ENCODE assay signal across 21 cellular contexts in the genomic region with DNA sequence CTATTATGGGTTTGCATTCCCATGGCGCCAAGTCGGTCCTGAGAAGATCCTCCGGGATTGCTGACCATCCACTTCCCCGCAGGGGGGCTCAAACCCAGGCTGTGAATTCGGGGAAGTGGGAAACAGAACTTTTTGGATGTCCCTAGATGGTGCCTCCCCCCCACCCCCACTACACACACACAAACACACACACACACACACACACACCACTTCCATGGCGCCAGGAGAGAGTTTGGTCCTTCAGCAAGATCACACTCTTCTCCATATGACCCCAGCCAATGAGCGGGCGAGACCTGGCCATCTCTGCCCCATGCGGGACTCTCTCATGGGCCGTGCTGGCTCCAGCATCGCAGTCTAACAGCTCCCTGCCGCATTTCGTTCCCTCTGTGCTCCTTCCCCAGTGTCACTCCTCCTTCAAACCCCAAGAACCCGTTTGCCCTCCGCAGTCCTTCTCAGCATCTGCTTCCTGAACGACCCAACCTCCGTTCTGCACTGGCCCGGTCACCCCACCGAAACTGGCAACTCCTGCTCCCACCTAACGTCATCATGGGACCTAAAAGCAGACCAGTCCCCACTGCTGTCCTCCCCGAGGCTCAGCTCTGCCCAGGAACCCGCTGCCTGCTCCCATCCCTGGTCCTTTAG.
"Had no signal": no experiment of that assay in that cellular context is flagged by ENCODE, and none has a peak within 500 bp of the region (broad histone marks: within the 10 kb centered on the region; RNA-seq: fewer than 3 reads in every experiment).

No MANE protein-coding gene starts in this region.

- H3K4me3 ChIP-seq: esophagus muscularis mucosa, gastrocnemius medialis, heart right ventricle, left ventricle myocardium inferior, lower lobe of right lung, suprapubic skin, thyroid gland, uterus had no signal

- H3K27ac ChIP-seq: epithelial cell of prostate, esophagus muscularis mucosa, gastrocnemius medialis, heart right ventricle, left ventricle myocardium inferior, lower lobe of right lung, neutrophil, suprapubic skin, thyroid gland, uterus had no signal

- H3K36me3 Mint-ChIP-seq: type B pancreatic cell had no signal

- DNase-seq: effector memory CD4-positive, alpha-beta T cell; gastrocnemius medialis; heart right ventricle; kidney; left cardiac atrium; left ventricle myocardium inferior; lower lobe of right lung; midbrain; small intestine; stimulated activated CD4-positive, alpha-beta T cell treated with anti-CD3 and anti-CD28 coated beads, Interleukin-12 subunit alpha, Interleukin-12 subunit beta, amount 100 ng/mL, for 4 hours; stimulated activated naive CD4-positive, alpha-beta T cell treated with Interleukin-2 at 50 U/mL for 16 hours; thyroid gland; uterus had no signal

- ATAC-seq: gastrocnemius medialis, heart right ventricle, left cardiac atrium, lower lobe of right lung had no signal

- H3K4me1 ChIP-seq: uterus had no signal

- H3K9me3 ChIP-seq: esophagus muscularis mucosa, gastrocnemius medialis, heart right ventricle, left ventricle myocardium inferior, lower lobe of right lung, neutrophil, suprapubic skin, thyroid gland, uterus had no signal

- FAIRE-seq: endometrium, kidney, small intestine had no signal

- H3K27ac Mint-ChIP-seq: memory B cell, nephron, type B pancreatic cell had no signal

- H3K9me3 Mint-ChIP-seq: memory B cell, nephron, type B pancreatic cell had no signal

- H3K27me3 ChIP-seq: esophagus muscularis mucosa, gastrocnemius medialis, suprapubic skin, thyroid gland, uterus had no signal

- H3K4me3 Mint-ChIP-seq: memory B cell, nephron, type B pancreatic cell had no signal

- H3K36me3 ChIP-seq: esophagus muscularis mucosa, gastrocnemius medialis, heart right ventricle, left ventricle myocardium inferior, lower lobe of right lung, neutrophil, suprapubic skin, thyroid gland, uterus had no signal
